1 cellular context compared by ENCODE assay signal in the genomic region with DNA sequence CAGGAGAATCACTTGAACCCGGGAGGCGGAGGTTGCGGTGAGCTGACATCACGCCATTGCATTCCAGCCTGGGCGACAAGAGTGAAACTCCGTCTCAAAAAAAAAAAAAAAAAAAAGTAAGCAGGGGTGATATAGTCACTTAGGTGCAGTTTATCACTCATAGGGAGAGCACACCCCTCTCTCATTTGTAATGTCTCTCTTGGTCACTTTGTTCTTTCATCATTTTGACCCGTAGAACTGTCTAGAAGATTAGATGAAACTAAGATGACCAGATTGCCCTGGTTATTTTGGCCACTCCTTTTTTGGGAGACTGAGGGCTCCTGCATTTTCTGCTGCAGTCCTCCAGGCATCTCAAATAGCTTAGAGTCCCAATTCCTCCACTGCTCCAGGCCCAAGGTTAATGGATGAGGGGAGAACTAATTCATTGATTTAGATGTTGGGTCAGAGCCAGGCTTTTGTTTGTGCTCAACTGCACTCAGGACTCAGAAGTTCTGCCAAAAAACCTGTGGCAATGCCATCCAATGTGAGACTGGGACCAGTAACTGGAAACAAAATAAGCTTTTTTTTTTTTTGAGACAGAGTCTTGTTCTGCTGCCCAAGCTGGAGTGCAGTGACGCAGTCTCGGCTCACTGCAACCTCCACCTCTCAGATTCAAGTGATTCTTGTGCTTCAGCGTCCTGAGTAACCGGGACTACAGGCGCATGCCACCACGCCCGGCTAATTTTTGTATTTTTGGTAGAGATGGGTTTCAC.
TF ChIP-seq lines count a peak whose summit lies in the region.

No MANE protein-coding gene starts in this region.

TF ChIP-seq in Ishikawa, 13 proteins besides CTCF, POLR2A, EP300 and RAD21 (continued from another document):
- TF ChIP-seq, protein P1, sequence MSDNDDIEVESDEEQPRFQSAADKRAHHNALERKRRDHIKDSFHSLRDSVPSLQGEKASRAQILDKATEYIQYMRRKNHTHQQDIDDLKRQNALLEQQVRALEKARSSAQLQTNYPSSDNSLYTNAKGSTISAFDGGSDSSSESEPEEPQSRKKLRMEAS (IDR thresholded peaks at IDR 0.05), result no peak
- no peak for TF ChIP-seq YY1 (IDR thresholded peaks at IDR 0.05; ENCODE audit: low read depth)
